23 cellular contexts compared by ENCODE assay signal in genomic region chr13:24176351-24177101, GRCh38. TPM values are rescaled to one million over a fixed set of nuclear protein-coding genes. Genes with fewer than 3 reads are reported as not detected.
A peak's percentile ranks its signal among the peaks of the same experiment; 100 is the strongest.
DNase-seq lines count a peak whose midpoint lies in the region; ATAC-seq, FAIRE-seq and TF ChIP-seq lines count a peak whose summit lies in the region.
"Had no signal": no experiment of that assay in that cellular context is flagged by ENCODE, and none has a peak within 500 bp of the region (broad histone marks: within the 10 kb centered on the region; RNA-seq: fewer than 3 reads in every experiment).

No MANE protein-coding gene starts in this region.

- H3K27ac ChIP-seq in small intestine (ENCODE audit: low read depth in 1 of 2, low read length in 1 of 2), result peak overlapping the region in 1 of 2 donors; percentile 55
- H3K27ac ChIP-seq in vagina, result no peak overlapping the region
- no peak overlapping the region for H3K27ac ChIP-seq in effector memory CD4-positive, alpha-beta T cell (ENCODE audit: insufficient read depth, low read length, poor library complexity, severe bottlenecking)
- H3K27ac ChIP-seq: ascending aorta had no signal

- intact Hi-C loops in vagina (cut with DNase I), result no loop called here

- no peak for TF ChIP-seq POLR2A in vagina (IDR thresholded peaks at IDR 0.05)

- peak; percentile 96 for FAIRE-seq in islet of Langerhans (lab: Jason Lieb, UNC)
- no peak for FAIRE-seq in small intestine (lab: Jason Lieb, UNC)
- FAIRE-seq: H54, TTC549 had no signal

- no peak for ATAC-seq in GM18868 (IDR thresholded peaks at IDR 0.05; ENCODE audit: unreplicated experiment)
- ATAC-seq: natural killer cell treated with Interleukin-12 subunit alpha and Interleukin-12 subunit beta and Interleukin-15 and Interleukin-18, amount 100 ng/mL, for 72 hours; PC-3 had no signal

- peaks cover 0 to 4% of the 10 kb centered on the region in 2 donors for H3K36me3 ChIP-seq in small intestine (ENCODE audit: control insufficient read depth in 2 of 2, insufficient read depth in 2 of 2, low read length in 2 of 2)
- H3K36me3 ChIP-seq in vagina, result no peaks in the 10 kb centered on the region
- no peaks in the 10 kb centered on the region for H3K36me3 ChIP-seq in effector memory CD4-positive, alpha-beta T cell (ENCODE audit: control insufficient read depth, insufficient read depth, low read length)
- H3K36me3 ChIP-seq: ascending aorta had no signal

- H3K4me1 ChIP-seq in small intestine (ENCODE audit: control insufficient read depth in 2 of 2, insufficient read depth in 1 of 2, low read depth in 1 of 2, low read length in 1 of 2) (peaks cover 2 to 3% of the 10 kb centered on the region in 2 donors), vagina (peaks cover 8% of the 10 kb centered on the region)
- no peaks in the 10 kb centered on the region for H3K4me1 ChIP-seq in effector memory CD4-positive, alpha-beta T cell (ENCODE audit: control insufficient read depth, insufficient read depth, low read length, poor library complexity, severe bottlenecking)
- H3K4me1 ChIP-seq: ascending aorta had no signal

- no peaks in the 10 kb centered on the region for H3K27me3 ChIP-seq in small intestine (ENCODE audit: control insufficient read depth in 2 of 2, insufficient read depth in 2 of 2, low read length in 2 of 2)
- no peaks in the 10 kb centered on the region for H3K27me3 ChIP-seq in vagina
- no peaks in the 10 kb centered on the region for H3K27me3 ChIP-seq in effector memory CD4-positive, alpha-beta T cell (replicated peaks; ENCODE audit: control insufficient read depth, insufficient read depth, low read length, poor library complexity, severe bottlenecking)
- H3K27me3 ChIP-seq: ascending aorta had no signal

- WGBS in small intestine, 3 donors, result 43 to 75% (median 57%) methylated on average over 8 of the region's 8 CpGs

- H3K4me3 ChIP-seq in astrocyte of the cerebellum (ENCODE audit: low read depth, low read length) (no peak overlapping the region), small intestine (ENCODE audit: low read depth in 1 of 2, low read length in 2 of 2) (no peak overlapping the region), vagina (no peak overlapping the region)
- no peak overlapping the region for H3K4me3 ChIP-seq in effector memory CD4-positive, alpha-beta T cell (ENCODE audit: insufficient read depth, low read depth, low read length, poor library complexity, severe bottlenecking)
- H3K4me3 ChIP-seq: ascending aorta had no signal

- in situ Hi-C loops in astrocyte of the cerebellum (cut with HindIII; ENCODE audit: low sequenced_read_pairs), result no loop called here

- H3K9me3 ChIP-seq in small intestine (ENCODE audit: control insufficient read depth, low read depth) (no peaks in the 10 kb centered on the region), vagina (no peaks in the 10 kb centered on the region)
- H3K9me3 ChIP-seq in effector memory CD4-positive, alpha-beta T cell (ENCODE audit: control insufficient read depth, low read length), result no peaks in the 10 kb centered on the region
- H3K9me3 ChIP-seq: ascending aorta had no signal

- DNase-seq in NCI-H2227 (lab: John Stamatoyannopoulos, UW; ENCODE audit: unreplicated experiment), result peak; percentile 29
- peak; percentile 39 for DNase-seq in astrocyte of the cerebellum (ENCODE audit: low read depth)
- peak; percentile 46 for DNase-seq in small intestine
- DNase-seq in vagina (ENCODE audit: extremely low spot score in 2 of 2), result no peak
- DNase-seq in effector memory CD4-positive, alpha-beta T cell, result no peak
- no peak for DNase-seq in activated naive CD4-positive, alpha-beta T cell treated with anti-CD3 and anti-CD28 coated beads, Interleukin-2, amount 50 U/mL, for 16 hours
- DNase-seq: activated CD4-positive, alpha-beta T cell treated with anti-CD3 and anti-CD28 coated beads for 1 hour; activated naive CD4-positive, alpha-beta T cell treated with anti-CD3 and anti-CD28 coated beads for 36 hours; activated T-cell treated with anti-CD3 and anti-CD28 coated beads, Interleukin-2, amount 50 U/mL, for 1 hour; KBM-7; left colon; NCI-H1694; NCI-H774; PC-3; posterior cingulate gyrus; SHP77 treated with DMSO at 0.1 percent for 48 hours; T-helper 1 cell had no signal

- TF ChIP-seq CTCF in astrocyte of the cerebellum (IDR thresholded peaks at IDR 0.05; ENCODE audit: low read depth, low read length, missing control alignments) (no peak), vagina (IDR thresholded peaks at IDR 0.05) (no peak)

RNA-seq across cellular contexts. Expression of gene SPATA13, which starts 16.0 kb away (rescaled TPM):
- polyA plus RNA-seq in small intestine, result 10 to 100 TPM in 2 of 3 donors, 1 to 10 TPM in 1; 10.0 to 57.0 (median 13.6) TPM
- 20.1 TPM for total RNA-seq in vagina

Comparison
In these comparisons a context has a peak if more than half of its experiments do, and no peak if none do; other contexts are left out.
1. DNase-seq: peak in NCI-H2227 (single experiment), astrocyte of the cerebellum (single experiment) and small intestine (single experiment); none in vagina (0 of 2), effector memory CD4-positive, alpha-beta T cell (0 of 3) and activated naive CD4-positive, alpha-beta T cell treated with anti-CD3 and anti-CD28 coated beads, Interleukin-2, amount 50 U/mL, for 16 hours (single experiment).